In the genomic region with DNA sequence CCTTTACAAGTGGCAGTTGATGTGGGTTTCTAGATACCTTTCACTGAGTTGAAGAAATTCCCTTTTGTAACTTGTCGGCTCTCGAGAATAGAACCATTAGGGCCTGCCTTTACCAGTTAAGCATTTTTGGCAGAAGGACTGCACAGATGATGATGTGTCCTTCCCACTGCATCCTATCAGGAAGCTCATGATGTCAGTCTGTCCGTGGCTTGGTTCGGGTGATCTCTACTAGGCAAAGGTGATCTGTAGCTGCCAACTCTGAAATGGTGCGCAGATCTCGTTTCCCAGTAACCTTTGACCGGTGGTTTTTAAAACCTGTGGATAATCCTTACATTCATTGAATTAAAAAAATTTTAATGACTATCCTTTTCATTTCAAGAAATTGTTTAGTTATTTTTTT, we compare ENCODE assay signal across 31 cellular contexts. TPM values are rescaled to one million over a fixed set of nuclear protein-coding genes. Genes with fewer than 3 reads are reported as not detected.
DNase-seq lines count a peak whose midpoint lies in the region; ATAC-seq, FAIRE-seq and TF ChIP-seq lines count a peak whose summit lies in the region.
"Had no signal": no experiment of that assay in that cellular context is flagged by ENCODE, and none has a peak within 500 bp of the region (broad histone marks: within the 10 kb centered on the region; RNA-seq: fewer than 3 reads in every experiment).

No MANE protein-coding gene starts in this region.

- peaks cover 76% of the 10 kb centered on the region for H3K79me2 ChIP-seq in astrocyte (ENCODE audit: insufficient read depth, low read length)
- no peaks in the 10 kb centered on the region for H3K79me2 ChIP-seq in Karpas-422 (ENCODE audit: low read length)

- FAIRE-seq in astrocyte (lab: Jason Lieb, UNC) (no peak), GM12892 (lab: Jason Lieb, UNC) (no peak)
- FAIRE-seq: A204.1, endometrium, kidney, pancreas had no signal

- H4K20me1 ChIP-seq in astrocyte (ENCODE audit: insufficient read depth, low read length) = peaks cover 74% of the 10 kb centered on the region
- H4K20me1 ChIP-seq in Karpas-422 (ENCODE audit: insufficient read depth, low read depth, low read length) = no peaks in the 10 kb centered on the region

- TF ChIP-seq POLR2A in heart left ventricle (IDR thresholded peaks at IDR 0.05) = no peak
- no peak for TF ChIP-seq POLR2A in GM12892 (IDR thresholded peaks at IDR 0.05; ENCODE audit: low read depth, low read length)

- H3K9me3 ChIP-seq in CD4-positive, alpha-beta T cell (ENCODE audit: control insufficient read depth, low read length) = no peaks in the 10 kb centered on the region
- H3K9me3 ChIP-seq in astrocyte (ENCODE audit: insufficient read depth, low read depth, low read length) = no peaks in the 10 kb centered on the region
- H3K9me3 ChIP-seq in heart left ventricle = no peaks in the 10 kb centered on the region
- no peaks in the 10 kb centered on the region for H3K9me3 ChIP-seq in psoas muscle
- no peaks in the 10 kb centered on the region for H3K9me3 ChIP-seq in Karpas-422 (ENCODE audit: low read length)
- H3K9me3 ChIP-seq: pancreas, SK-N-SH, thoracic aorta had no signal

- H3K9ac ChIP-seq in astrocyte (ENCODE audit: low read length) (no peak overlapping the region), Karpas-422 (ENCODE audit: low read length) (no peak overlapping the region)
- H3K9ac ChIP-seq: SK-N-SH had no signal

- H3K4me1 ChIP-seq in astrocyte (ENCODE audit: insufficient read depth, low read length) = peaks cover 2% of the 10 kb centered on the region
- H3K4me1 ChIP-seq in heart left ventricle = peaks cover 0 to 69% (median 50%) of the 10 kb centered on the region in 12 donors
- peaks cover 49% of the 10 kb centered on the region for H3K4me1 ChIP-seq in psoas muscle
- 0 out of 2 replicates have a peak, but pooled peaks cover 3% of the 10 kb centered on the region for H3K4me1 ChIP-seq in Karpas-422 (ENCODE audit: low read length)

- 28 to 40% (median 36%) methylated on average over 7 of the region's 7 CpGs for WGBS in heart left ventricle, 4 donors
- WGBS in psoas muscle, 3 donors = 18 to 29% (median 22%) methylated on average over 7 of the region's 7 CpGs

- CTCF ChIA-PET in CD4-positive, alpha-beta T cell (lab: Charles Lee) = no interaction called here

- POLR2A ChIA-PET in CD4-positive, alpha-beta T cell (lab: Charles Lee) = no interaction called here

- no peak overlapping the region for H3K4me3 ChIP-seq in astrocyte (ENCODE audit: insufficient read depth, low read depth, low read length)
- H3K4me3 ChIP-seq in heart left ventricle = no peak overlapping the region
- H3K4me3 ChIP-seq in psoas muscle = no peak overlapping the region
- H3K4me3 ChIP-seq in Karpas-422 (ENCODE audit: low read length) = no peak overlapping the region
- H3K4me3 ChIP-seq: lung, pancreas, thoracic aorta had no signal

- no peak for ATAC-seq in CD4-positive, alpha-beta T cell (ENCODE audit: poor library complexity)
- ATAC-seq in heart left ventricle = peak; percentile 69 to 83 (median 78)
- ATAC-seq in psoas muscle = peak; percentile 34 to 63 (median 52)
- ATAC-seq: activated CD4-positive, alpha-beta T cell treated with anti-CD3 and anti-CD28 coated beads for 36 hours; activated CD8-positive, alpha-beta T cell treated with anti-CD3 and anti-CD28 coated beads, Interleukin-2, amount 10 ng/mL, durations not matched to agents 7 days and 5 days; sciatic nerve; stimulated activated naive B cell treated with anti-CD40 and anti-IgM and Interleukin-4, amounts not matched to agents 10 μg/mL and 1 μg/mL and 100 μg/mL, for 72 hours had no signal

- H3K4me3 Mint-ChIP-seq in CD4-positive, alpha-beta T cell = no peak overlapping the region
- no peak overlapping the region for H3K4me3 Mint-ChIP-seq in astrocyte (ENCODE audit: unreplicated experiment)
- H3K4me3 Mint-ChIP-seq: activated CD4-positive, alpha-beta T cell treated with anti-CD3 and anti-CD28 coated beads for 36 hours; activated CD8-positive, alpha-beta T cell treated with anti-CD3 and anti-CD28 coated beads, Interleukin-2, amount 10 ng/mL, durations not matched to agents 7 days and 5 days; activated naive CD8-positive, alpha-beta T cell treated with anti-CD3 and anti-CD28 coated beads, Interleukin-2, amount 10 ng/mL, durations not matched to agents 7 days and 5 days; CD4-positive, alpha-beta memory T cell; H9; nephron progenitor cell; stimulated activated naive B cell treated with anti-CD40 and anti-IgM and Interleukin-4, amounts not matched to agents 10 μg/mL and 1 μg/mL and 100 μg/mL, for 72 hours had no signal

- TF ChIP-seq CTCF in CD4-positive, alpha-beta T cell (IDR thresholded peaks at IDR 0.05) = no peak
- TF ChIP-seq CTCF in astrocyte (IDR thresholded peaks at IDR 0.05; ENCODE audit: insufficient read depth, low read depth, low read length) = no peak
- no peak for TF ChIP-seq CTCF in heart left ventricle (IDR thresholded peaks at IDR 0.05)
- no peak for TF ChIP-seq CTCF in psoas muscle (IDR thresholded peaks at IDR 0.05)

- H3K4me2 ChIP-seq in astrocyte (ENCODE audit: low read length) (no peak overlapping the region), Karpas-422 (ENCODE audit: low read depth, low read length, poor library complexity, severe bottlenecking) (no peak overlapping the region)
- H3K4me2 ChIP-seq: SK-N-SH had no signal

- H3K4me1 Mint-ChIP-seq in CD4-positive, alpha-beta T cell (ENCODE audit: low read depth) = peaks cover under 1% of the 10 kb centered on the region
- peaks cover 2% of the 10 kb centered on the region for H3K4me1 Mint-ChIP-seq in astrocyte (ENCODE audit: low read depth, unreplicated experiment)
- H3K4me1 Mint-ChIP-seq: activated naive CD8-positive, alpha-beta T cell treated with anti-CD3 and anti-CD28 coated beads, Interleukin-2, amount 10 ng/mL, durations not matched to agents 7 days and 5 days had no signal

- no peak overlapping the region for H3K27ac ChIP-seq in CD4-positive, alpha-beta T cell (ENCODE audit: low read depth, low read length)
- H3K27ac ChIP-seq in astrocyte (ENCODE audit: low read depth, low read length) (no peak overlapping the region), heart left ventricle (peak overlapping the region in 11 of 12 donors; percentile 26 to 80 (median 71)), psoas muscle (peak overlapping the region; percentile 59), Karpas-422 (ENCODE audit: low read length) (no peak overlapping the region)
- H3K27ac ChIP-seq: pancreas had no signal

- H3K9me2 ChIP-seq in Karpas-422 (replicated peaks; ENCODE audit: insufficient read depth, low read length) = no peaks in the 10 kb centered on the region
- H3K9me2 ChIP-seq: SK-N-SH had no signal

- no peaks in the 10 kb centered on the region for H3K36me3 Mint-ChIP-seq in CD4-positive, alpha-beta T cell (ENCODE audit: low read depth)
- H3K36me3 Mint-ChIP-seq in astrocyte (ENCODE audit: low read depth, unreplicated experiment) = no peaks in the 10 kb centered on the region
- H3K36me3 Mint-ChIP-seq: activated naive CD8-positive, alpha-beta T cell treated with anti-CD3 and anti-CD28 coated beads, Interleukin-2, amount 10 ng/mL, durations not matched to agents 7 days and 5 days; CD4-positive, alpha-beta memory T cell; stimulated activated naive B cell treated with anti-CD40 and anti-IgM and Interleukin-4, amounts not matched to agents 10 μg/mL and 1 μg/mL and 100 μg/mL, for 72 hours had no signal

- H3K27me3 ChIP-seq in CD4-positive, alpha-beta T cell (ENCODE audit: control insufficient read depth, insufficient read depth, low read length) = no peaks in the 10 kb centered on the region
- H3K27me3 ChIP-seq in astrocyte (ENCODE audit: insufficient read depth, low read length) = no peaks in the 10 kb centered on the region
- H3K27me3 ChIP-seq in heart left ventricle = no peaks in the 10 kb centered on the region
- H3K27me3 ChIP-seq in psoas muscle (ENCODE audit: insufficient read depth in 3 of 3, low read length in 2 of 3) = no peaks in the 10 kb centered on the region
- H3K27me3 ChIP-seq in Karpas-422 (ENCODE audit: low read length) = no peaks in the 10 kb centered on the region
- H3K27me3 ChIP-seq: pancreas had no signal

- no peaks in the 10 kb centered on the region for H3K27me3 Mint-ChIP-seq in CD4-positive, alpha-beta T cell
- no peaks in the 10 kb centered on the region for H3K27me3 Mint-ChIP-seq in astrocyte (ENCODE audit: low read depth, unreplicated experiment)
- H3K27me3 Mint-ChIP-seq: activated CD4-positive, alpha-beta T cell treated with anti-CD3 and anti-CD28 coated beads for 36 hours; activated naive CD8-positive, alpha-beta T cell treated with anti-CD3 and anti-CD28 coated beads, Interleukin-2, amount 10 ng/mL, durations not matched to agents 7 days and 5 days; CD4-positive, alpha-beta memory T cell; stimulated activated naive B cell treated with anti-CD40 and anti-IgM and Interleukin-4, amounts not matched to agents 10 μg/mL and 1 μg/mL and 100 μg/mL, for 72 hours had no signal

- H3K36me3 ChIP-seq in astrocyte (ENCODE audit: insufficient read depth, low read length) (no peaks in the 10 kb centered on the region), heart left ventricle (no peaks in the 10 kb centered on the region), psoas muscle (ENCODE audit: insufficient read depth in 1 of 2, low read depth in 1 of 2) (no peaks in the 10 kb centered on the region), Karpas-422 (ENCODE audit: insufficient read depth, low read length) (no peaks in the 10 kb centered on the region)
- H3K36me3 ChIP-seq: pancreas, thoracic aorta had no signal

- H3K27ac Mint-ChIP-seq in CD4-positive, alpha-beta T cell = peak overlapping the region; percentile 9
- no peak overlapping the region for H3K27ac Mint-ChIP-seq in astrocyte (ENCODE audit: unreplicated experiment)
- H3K27ac Mint-ChIP-seq: activated CD4-positive, alpha-beta T cell treated with anti-CD3 and anti-CD28 coated beads for 36 hours; activated CD8-positive, alpha-beta T cell treated with anti-CD3 and anti-CD28 coated beads, Interleukin-2, amount 10 ng/mL, durations not matched to agents 7 days and 5 days; activated naive CD8-positive, alpha-beta T cell treated with anti-CD3 and anti-CD28 coated beads, Interleukin-2, amount 10 ng/mL, durations not matched to agents 7 days and 5 days; nephron progenitor cell; stimulated activated naive B cell treated with anti-CD40 and anti-IgM and Interleukin-4, amounts not matched to agents 10 μg/mL and 1 μg/mL and 100 μg/mL, for 72 hours had no signal

- H2AFZ ChIP-seq in astrocyte (ENCODE audit: low read depth, low read length) (no peak overlapping the region), Karpas-422 (ENCODE audit: low read length) (no peak overlapping the region)

- H3K9me3 Mint-ChIP-seq in CD4-positive, alpha-beta T cell = no peaks in the 10 kb centered on the region
- H3K9me3 Mint-ChIP-seq in astrocyte (ENCODE audit: unreplicated experiment) = no peaks in the 10 kb centered on the region
- H3K9me3 Mint-ChIP-seq: activated naive CD8-positive, alpha-beta T cell treated with anti-CD3 and anti-CD28 coated beads, Interleukin-2, amount 10 ng/mL, durations not matched to agents 7 days and 5 days; stimulated activated naive B cell treated with anti-CD40 and anti-IgM and Interleukin-4, amounts not matched to agents 10 μg/mL and 1 μg/mL and 100 μg/mL, for 72 hours had no signal

- DNase-seq in CD4-positive, alpha-beta T cell = no peak
- peak; percentile 47 for DNase-seq in astrocyte (ENCODE audit: low read depth)
- DNase-seq in heart left ventricle = peak in 4 of 5 donors; percentile 40 to 66 (median 48)
- DNase-seq in psoas muscle = no peak
- DNase-seq in posterior vena cava (ENCODE audit: low spot score) = no peak
- DNase-seq in GM19238 (ENCODE audit: insufficient read length, low spot score) = no peak
- DNase-seq in Karpas-422 = no peak
- no peak for DNase-seq in GM12892 (ENCODE audit: insufficient read length)
- DNase-seq: activated CD4-positive, alpha-beta T cell treated with anti-CD3 and anti-CD28 coated beads for 36 hours; activated CD8-positive, alpha-beta T cell treated with anti-CD3 and anti-CD28 coated beads, Interleukin-2, amount 10 ng/mL, durations not matched to agents 7 days and 5 days; activated effector memory CD4-positive, alpha-beta T cell treated with anti-CD3 and anti-CD28 coated beads, Interleukin-2, amount 50 U/mL, for 16 hours; activated naive CD8-positive, alpha-beta T cell treated with anti-CD3 and anti-CD28 coated beads, Interleukin-2, amount 10 ng/mL, durations not matched to agents 7 days and 5 days; AML-193; CD4-positive, alpha-beta memory T cell; central memory CD4-positive, alpha-beta T cell; DMS 273 treated with DMSO at 0.1 percent for 48 hours; glutamatergic neuron; H9; KG1; kidney; NCI-H1436; nephron progenitor cell; pancreas; SK-N-SH; stimulated activated CD4-positive, alpha-beta T cell treated with anti-CD3 and anti-CD28 coated beads, Interleukin-15, amount 100 ng/mL, for 24 hours; stimulated activated naive B cell treated with anti-CD40 and anti-IgM and Interleukin-4, amounts not matched to agents 10 μg/mL and 1 μg/mL and 100 μg/mL, for 72 hours had no signal

- intact Hi-C loops in CD4-positive, alpha-beta T cell (cut with DNase I, micrococcal nuclease) = no loop called here
- intact Hi-C loops in heart left ventricle (cut with DNase I) = loop anchor here in 6 of 10 donors (5.0 to 10.0 kb wide), 5 partner anchors 36 to 59 kb away; no protein-coding TSS in a partner anchor
- intact Hi-C loops in psoas muscle (cut with DNase I) = loop anchor here in 1 of 2 donors (5.0 kb wide), 1 partner anchor 39 kb away; no protein-coding TSS in a partner anchor
- intact Hi-C loops in posterior vena cava (cut with DNase I) = loop anchor here in 1 of 2 donors (10.0 kb wide), 1 partner anchor 56 kb away; no protein-coding TSS in a partner anchor

RNA-seq across cellular contexts. Expression of gene ZNRF1, which starts 49.7 kb away (rescaled TPM):
- 1 to 10 TPM; 2.8 to 4.0 TPM for total RNA-seq in CD4-positive, alpha-beta T cell
- 19.4 and 21.9 TPM in 2 replicates for total RNA-seq in astrocyte
- 10 to 100 TPM; 20.5 to 43.3 (median 23.9) TPM for total RNA-seq in heart left ventricle
- 10 to 100 TPM; 12.8 to 20.3 TPM for polyA plus RNA-seq in heart left ventricle
- total RNA-seq in psoas muscle = 10 to 100 TPM; 21.1 to 57.0 (median 36.1) TPM
- 10 to 100 TPM in 2 of 3 donors, 1 to 10 TPM in 1; 6.7 to 27.4 (median 15.5) TPM for polyA plus RNA-seq in psoas muscle
- 10 to 100 TPM; 15.4 to 23.5 TPM for total RNA-seq in posterior vena cava
- total RNA-seq in Karpas-422 (2014; rRNA removed; shearing (Covaris generic); ENCODE audit: low replicate concordance) = 5.9 and 14.4 TPM in 2 replicates
- 9.2 TPM for polyA plus RNA-seq in GM12892 (2012; ENCODE audit: missing spikeins)

Comparison
In these comparisons a context has a peak if more than half of its experiments do, and no peak if none do; other contexts are left out.
1. DNase-seq: peak in astrocyte (single experiment) and heart left ventricle (4 of 5); none in CD4-positive, alpha-beta T cell (0 of 10), psoas muscle (0 of 2), posterior vena cava (single experiment), GM19238 (single experiment), Karpas-422 (single experiment) and GM12892 (single experiment).
2. H3K27ac ChIP-seq: peak in heart left ventricle (11 of 12) and psoas muscle (single experiment); none in CD4-positive, alpha-beta T cell (single experiment), astrocyte (single experiment) and Karpas-422 (single experiment).
3. intact Hi-C loops: an anchor here in heart left ventricle (5.0 to 10.0 kb wide); none called in CD4-positive, alpha-beta T cell.